Comparison of ENCODE assay signal across 12 cellular contexts in genomic region chr6:66558189-66558588, GRCh38.
DNase-seq lines count a peak whose midpoint lies in the region; ATAC-seq and TF ChIP-seq lines count a peak whose summit lies in the region.
"Had no signal": no experiment of that assay in that cellular context is flagged by ENCODE, and none has a peak within 500 bp of the region (broad histone marks: within the 10 kb centered on the region; RNA-seq: fewer than 3 reads in every experiment).

No MANE protein-coding gene starts in this region.

- no peaks in the 10 kb centered on the region for H4K20me1 ChIP-seq in OCI-LY3 (ENCODE audit: insufficient read depth, low read length)

- no peak overlapping the region for H2AFZ ChIP-seq in OCI-LY3 (ENCODE audit: low read depth, low read length)
- H2AFZ ChIP-seq: GM23248 had no signal

- no peak overlapping the region for H2BK120ac ChIP-seq in mesendoderm (ENCODE audit: low read depth, low read length)

- H3K18ac ChIP-seq in mesendoderm (ENCODE audit: low read length), result no peak overlapping the region

- no peaks in the 10 kb centered on the region for H3K79me1 ChIP-seq in mesendoderm (ENCODE audit: low read length)

- H3K27ac ChIP-seq in OCI-LY3 (ENCODE audit: low read length), result no peak overlapping the region
- H3K27ac ChIP-seq in mesendoderm (ENCODE audit: low read depth, low read length), result no peak overlapping the region
- H3K27ac ChIP-seq in upper lobe of left lung, result no peak overlapping the region
- H3K27ac ChIP-seq: GM23248 had no signal

- no peak overlapping the region for H4K5ac ChIP-seq in mesendoderm (ENCODE audit: low read length)

- no peak overlapping the region for H3K4ac ChIP-seq in mesendoderm (ENCODE audit: low read depth, low read length)

- H3K4me1 ChIP-seq in OCI-LY3 (ENCODE audit: low read length) (no peaks in the 10 kb centered on the region; the same call in 1 of the 2 replicates), mesendoderm (ENCODE audit: control insufficient read depth, low read depth, low read length) (no peaks in the 10 kb centered on the region), upper lobe of left lung (no peaks in the 10 kb centered on the region)

- no peak overlapping the region for H2BK15ac ChIP-seq in mesendoderm (replicated peaks; ENCODE audit: low read depth)

- no peak overlapping the region for H4K8ac ChIP-seq in mesendoderm (ENCODE audit: low read depth, low read length)

- H3K56ac ChIP-seq in mesendoderm (ENCODE audit: low read length), result no peak overlapping the region

- no peak overlapping the region for H3K4me3 ChIP-seq in GM12865 (ENCODE audit: low read depth, low read length)
- H3K4me3 ChIP-seq in OCI-LY3 (ENCODE audit: low read length), result no peak overlapping the region
- H3K4me3 ChIP-seq in mesendoderm (ENCODE audit: low read length), result no peak overlapping the region
- no peak overlapping the region for H3K4me3 ChIP-seq in upper lobe of left lung
- H3K4me3 ChIP-seq: GM23248, smooth muscle cell had no signal

- H3K4me2 ChIP-seq in OCI-LY3 (ENCODE audit: low read length) (no peak overlapping the region), mesendoderm (ENCODE audit: low read length) (no peak overlapping the region)
- H3K4me2 ChIP-seq: smooth muscle cell had no signal

- ATAC-seq in HG02798 (IDR thresholded peaks at IDR 0.05; ENCODE audit: poor library complexity, unreplicated experiment) (peak; percentile 51), upper lobe of left lung (ENCODE audit: low FRiP score in 2 of 2) (no peak)

- peaks cover 7% of the 10 kb centered on the region; the same call in 1 of the 2 replicates for H3K9me3 ChIP-seq in OCI-LY3 (ENCODE audit: insufficient read depth, low read length)
- peaks cover 0 to 6% (median 3%) of the 10 kb centered on the region in 4 donors for H3K9me3 ChIP-seq in upper lobe of left lung

- H3K27me3 ChIP-seq in OCI-LY3 (ENCODE audit: low read depth, low read length) (no peaks in the 10 kb centered on the region), mesendoderm (ENCODE audit: insufficient read depth, low read length, poor library complexity) (no peaks in the 10 kb centered on the region), upper lobe of left lung (no peaks in the 10 kb centered on the region)

- no peak for TF ChIP-seq EP300 in upper lobe of left lung (IDR thresholded peaks at IDR 0.05)

- DNase-seq in GM12865 (ENCODE audit: low read depth) (peak; percentile 2), mesendoderm (peak; percentile 85), upper lobe of left lung (no peak)
- DNase-seq in NK-92 treated with Interleukin-12 subunit alpha and Interleukin-12 subunit beta, amount 100 ng/mL, for 24 hours (lab: John Stamatoyannopoulos, UW), result no peak
- DNase-seq in activated CD4-positive, alpha-beta T cell treated with anti-CD3 and anti-CD28 coated beads for 48 hours, result no peak
- DNase-seq: activated CD4-positive, CD25-positive, alpha-beta regulatory T cell treated with anti-CD3 and anti-CD28 coated beads, Interleukin-2, amount 50 U/mL, for 72 hours; GM23248; immature natural killer cell; NCI-H1436 had no signal

- H2AK5ac ChIP-seq in mesendoderm (ENCODE audit: low read length), result no peak overlapping the region

- H3K23ac ChIP-seq in mesendoderm (ENCODE audit: low read length), result no peak overlapping the region

- H2BK5ac ChIP-seq in mesendoderm (ENCODE audit: low read length), result no peak overlapping the region

- H3K79me2 ChIP-seq in OCI-LY3 (ENCODE audit: low read length), result no peaks in the 10 kb centered on the region
- H3K79me2 ChIP-seq in mesendoderm (ENCODE audit: control insufficient read depth, insufficient read depth, low read length), result no peaks in the 10 kb centered on the region

- TF ChIP-seq CTCF in GM12865 (IDR thresholded peaks at IDR 0.05; ENCODE audit: insufficient read depth, low read depth, low read length, missing control alignments) (no peak), OCI-LY3 (IDR thresholded peaks at IDR 0.05; ENCODE audit: low read depth, low read length) (peak; percentile 45), upper lobe of left lung (IDR thresholded peaks at IDR 0.05) (no peak)

- no peak for TF ChIP-seq POLR2A in upper lobe of left lung (IDR thresholded peaks at IDR 0.05)

- H3K36me3 ChIP-seq in OCI-LY3 (replicated peaks; ENCODE audit: low read depth, low read length) (no peaks in the 10 kb centered on the region), mesendoderm (ENCODE audit: control insufficient read depth, insufficient read depth, low read length) (no peaks in the 10 kb centered on the region), upper lobe of left lung (no peaks in the 10 kb centered on the region)

- no peak overlapping the region for H3K9ac ChIP-seq in OCI-LY3 (ENCODE audit: low read length)
- no peak overlapping the region for H3K9ac ChIP-seq in mesendoderm (ENCODE audit: low read length)
- H3K9ac ChIP-seq: GM23248 had no signal

Comparison
In these comparisons a context has a peak if more than half of its experiments do, and no peak if none do; other contexts are left out.
1. DNase-seq: peak in GM12865 (single experiment) and mesendoderm (single experiment); none in NK-92 treated with Interleukin-12 subunit alpha and Interleukin-12 subunit beta, amount 100 ng/mL, for 24 hours (single experiment), upper lobe of left lung (0 of 2) and activated CD4-positive, alpha-beta T cell treated with anti-CD3 and anti-CD28 coated beads for 48 hours (single experiment).